Comparison of ENCODE assay signal across 20 cellular contexts in the genomic region with DNA sequence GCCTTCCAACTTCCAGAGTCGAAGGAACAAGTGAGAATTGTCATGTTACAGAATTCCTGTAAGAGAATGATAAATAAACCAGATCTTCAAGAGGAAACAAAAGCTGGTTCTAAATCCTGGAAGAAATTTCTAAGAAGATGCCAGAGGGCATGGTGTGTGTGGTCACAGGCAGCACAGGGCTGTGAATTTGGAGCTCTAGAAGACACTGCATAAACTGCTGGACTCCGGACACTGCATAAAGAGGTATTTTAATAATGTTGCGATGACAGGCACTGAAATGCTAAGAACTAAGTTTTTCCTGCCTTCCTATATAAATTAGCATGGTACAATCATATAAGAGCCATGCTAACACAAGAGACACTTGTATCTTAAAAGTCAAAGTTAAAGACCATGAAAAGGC.
A peak's percentile ranks its signal among the peaks of the same experiment; 100 is the strongest.
DNase-seq lines count a peak whose midpoint lies in the region; ATAC-seq, FAIRE-seq and TF ChIP-seq lines count a peak whose summit lies in the region.
"Had no signal": no experiment of that assay in that cellular context is flagged by ENCODE, and none has a peak within 500 bp of the region (broad histone marks: within the 10 kb centered on the region; RNA-seq: fewer than 3 reads in every experiment).

No MANE protein-coding gene starts in this region.

- H4K20me1 ChIP-seq in Loucy (ENCODE audit: insufficient read depth, low read length, poor library complexity, severe bottlenecking), result peaks cover 3% of the 10 kb centered on the region

- H3K27me3 Mint-ChIP-seq in T-helper 2 cell treated with Interferon-gamma antibody and Interleukin-4, amounts not matched to agents 5 μg/mL and 100 μg/mL, for 36 hours (ENCODE audit: low read depth), result no peaks in the 10 kb centered on the region
- no peaks in the 10 kb centered on the region for H3K27me3 Mint-ChIP-seq in dendritic cell treated with granulocyte-macrophage colony-stimulating factor and Interleukin-4, amounts not matched to agents 40 ng/mL and 50 ng/mL, for 4 days
- H3K27me3 Mint-ChIP-seq: activated naive CD8-positive, alpha-beta T cell treated with anti-CD3 and anti-CD28 coated beads, Interleukin-2, amount 10 ng/mL, durations not matched to agents 7 days and 5 days had no signal

- no peak for FAIRE-seq in D721Med (lab: Jason Lieb, UNC)
- FAIRE-seq: A204.1, GM18507, GM19239 had no signal

- H3K79me2 ChIP-seq in Loucy (ENCODE audit: insufficient read depth, low read length), result peaks cover 58% of the 10 kb centered on the region; the same call in 1 of the 2 replicates

- no peak for ATAC-seq in GM19324 (IDR thresholded peaks at IDR 0.05; ENCODE audit: low FRiP score, unreplicated experiment)

- peak overlapping the region; percentile 15 for H3K27ac ChIP-seq in neutrophil
- H3K27ac ChIP-seq: epithelial cell of prostate, heart left ventricle, RWPE1 had no signal

- H3K36me3 ChIP-seq in Loucy (ENCODE audit: insufficient read depth, low read length) (peaks cover 60% of the 10 kb centered on the region; the same call in 1 of the 2 replicates), neutrophil (peaks cover 47% of the 10 kb centered on the region)

- peaks cover 37% of the 10 kb centered on the region for H3K4me1 Mint-ChIP-seq in T-helper 2 cell treated with Interferon-gamma antibody and Interleukin-4, amounts not matched to agents 5 μg/mL and 100 μg/mL, for 36 hours (ENCODE audit: low read depth)
- peaks cover 38% of the 10 kb centered on the region for H3K4me1 Mint-ChIP-seq in dendritic cell treated with granulocyte-macrophage colony-stimulating factor and Interleukin-4, amounts not matched to agents 40 ng/mL and 50 ng/mL, for 4 days (ENCODE audit: low read depth)

- peak overlapping the region; percentile 77 for H3K27ac Mint-ChIP-seq in T-helper 2 cell treated with Interferon-gamma antibody and Interleukin-4, amounts not matched to agents 5 μg/mL and 100 μg/mL, for 36 hours
- H3K27ac Mint-ChIP-seq in dendritic cell treated with granulocyte-macrophage colony-stimulating factor and Interleukin-4, amounts not matched to agents 40 ng/mL and 50 ng/mL, for 4 days, result peak overlapping the region; percentile 54

- H3K9me3 ChIP-seq in Loucy (ENCODE audit: insufficient read depth, low read depth, low read length) (peaks cover 8% of the 10 kb centered on the region; the same call in 1 of the 2 replicates), neutrophil (no peaks in the 10 kb centered on the region)

- H3K9ac ChIP-seq in Loucy (ENCODE audit: low read depth, low read length, poor library complexity, severe bottlenecking), result no peak overlapping the region

- TF ChIP-seq CTCF in Loucy (conservative IDR thresholded peaks at IDR 0.05; ENCODE audit: low read length), result no peak
- TF ChIP-seq CTCF in neutrophil (IDR thresholded peaks at IDR 0.05), result no peak
- TF ChIP-seq CTCF in D721Med (IDR thresholded peaks at IDR 0.05; ENCODE audit: insufficient read depth, missing control alignments), result no peak

- intact Hi-C loops in dendritic cell treated with granulocyte-macrophage colony-stimulating factor and Interleukin-4, amounts not matched to agents 40 ng/mL and 50 ng/mL, for 4 days (cut with micrococcal nuclease), result no loop called here

- no peaks in the 10 kb centered on the region for H3K27me3 ChIP-seq in Loucy (ENCODE audit: insufficient read depth, low read length, poor library complexity, severe bottlenecking)
- no peaks in the 10 kb centered on the region for H3K27me3 ChIP-seq in neutrophil
- H3K27me3 ChIP-seq: heart left ventricle, upper lobe of right lung had no signal

- H3F3A ChIP-seq in Loucy (ENCODE audit: low read depth), result no peaks in the 10 kb centered on the region

- H3K9me3 Mint-ChIP-seq in T-helper 2 cell treated with Interferon-gamma antibody and Interleukin-4, amounts not matched to agents 5 μg/mL and 100 μg/mL, for 36 hours, result peaks cover 10% of the 10 kb centered on the region
- H3K9me3 Mint-ChIP-seq in dendritic cell treated with granulocyte-macrophage colony-stimulating factor and Interleukin-4, amounts not matched to agents 40 ng/mL and 50 ng/mL, for 4 days, result no peaks in the 10 kb centered on the region

- H3K4me3 ChIP-seq in Loucy (ENCODE audit: low read length, poor library complexity, severe bottlenecking), result no peak overlapping the region
- H3K4me3 ChIP-seq in neutrophil (ENCODE audit: low read depth in 1 of 2, low read length in 1 of 2), result no peak overlapping the region
- H3K4me3 ChIP-seq: heart left ventricle, upper lobe of right lung had no signal

- H3K36me3 Mint-ChIP-seq in T-helper 2 cell treated with Interferon-gamma antibody and Interleukin-4, amounts not matched to agents 5 μg/mL and 100 μg/mL, for 36 hours (ENCODE audit: low read depth), result peaks cover 53% of the 10 kb centered on the region
- H3K36me3 Mint-ChIP-seq in dendritic cell treated with granulocyte-macrophage colony-stimulating factor and Interleukin-4, amounts not matched to agents 40 ng/mL and 50 ng/mL, for 4 days (ENCODE audit: low read depth), result peaks cover 99% of the 10 kb centered on the region

- no peak overlapping the region for H2AFZ ChIP-seq in Loucy (ENCODE audit: low read length)

- H3K4me1 ChIP-seq in Loucy (ENCODE audit: insufficient read depth, low read length, poor library complexity, severe bottlenecking) (peaks cover 21% of the 10 kb centered on the region), neutrophil (ENCODE audit: control insufficient read depth in 1 of 2, insufficient read depth in 1 of 2, low read depth in 1 of 2, low read length in 1 of 2) (peaks cover 0 to 4% of the 10 kb centered on the region in 2 experiments)

- peak overlapping the region; percentile 35 for H3K4me2 ChIP-seq in Loucy (ENCODE audit: low read depth, low read length, poor library complexity, severe bottlenecking)

- H3K4me3 Mint-ChIP-seq in T-helper 2 cell treated with Interferon-gamma antibody and Interleukin-4, amounts not matched to agents 5 μg/mL and 100 μg/mL, for 36 hours, result no peak overlapping the region
- no peak overlapping the region for H3K4me3 Mint-ChIP-seq in dendritic cell treated with granulocyte-macrophage colony-stimulating factor and Interleukin-4, amounts not matched to agents 40 ng/mL and 50 ng/mL, for 4 days

- no peak for DNase-seq in T-helper 2 cell treated with Interferon-gamma antibody and Interleukin-4, amounts not matched to agents 5 μg/mL and 100 μg/mL, for 36 hours (ENCODE audit: low spot score)
- DNase-seq in T-helper 2 cell, result no peak
- DNase-seq in D721Med (ENCODE audit: insufficient read length, low spot score), result no peak
- no peak for DNase-seq in COR-L47 (lab: John Stamatoyannopoulos, UW)
- DNase-seq: activated CD4-positive, alpha-beta T cell treated with anti-CD3 and anti-CD28 coated beads, Interleukin-2, amount 50 U/mL, for 48 hours; activated naive CD8-positive, alpha-beta T cell treated with anti-CD3 and anti-CD28 coated beads, Interleukin-2, amount 10 ng/mL, durations not matched to agents 7 days and 5 days; cerebellar nuclear complex; heart left ventricle; NCI-H2107; NCI-H774; upper lobe of right lung had no signal

- no peaks in the 10 kb centered on the region for H3K9me2 ChIP-seq in Loucy (replicated peaks; ENCODE audit: low read depth, low read length)
